16 cellular contexts compared by ENCODE assay signal in genomic region chr11:100810146-100810545, GRCh38.
DNase-seq lines count a peak whose midpoint lies in the region; ATAC-seq, FAIRE-seq and TF ChIP-seq lines count a peak whose summit lies in the region.
"Had no signal": no experiment of that assay in that cellular context is flagged by ENCODE, and none has a peak within 500 bp of the region (broad histone marks: within the 10 kb centered on the region; RNA-seq: fewer than 3 reads in every experiment).

No MANE protein-coding gene starts in this region.

- H3K4me1 Mint-ChIP-seq in endodermal cell = peaks cover 46% of the 10 kb centered on the region
- H3K4me1 Mint-ChIP-seq in activated CD4-positive, alpha-beta T cell treated with anti-CD3 and anti-CD28 coated beads, Interleukin-2, amount 10 ng/mL, durations not matched to agents 24 days and 14 days = no peaks in the 10 kb centered on the region

- ATAC-seq in GM18907 (IDR thresholded peaks at IDR 0.05; ENCODE audit: unreplicated experiment) = peak; percentile 70
- no peak for ATAC-seq in right lobe of liver
- no peak for ATAC-seq in GM21367 (IDR thresholded peaks at IDR 0.05; ENCODE audit: unreplicated experiment)
- ATAC-seq: activated CD8-positive, alpha-beta T cell treated with anti-CD3 and anti-CD28 coated beads for 36 hours; esophagus mucosa had no signal

- DNase-seq in A172 (ENCODE audit: low spot score) (peak; percentile 78), HTR-8/SVneo (ENCODE audit: insufficient read length, low spot score) (peak; percentile 35), endodermal cell (no peak), NCI-H1436 treated with DMSO at 0.1 percent for 48 hours (lab: John Stamatoyannopoulos, UW) (no peak), right lobe of liver (no peak)
- no peak for DNase-seq in activated CD4-positive, alpha-beta T cell treated with anti-CD3 and anti-CD28 coated beads, Interleukin-2, amount 10 ng/mL, durations not matched to agents 24 days and 14 days
- DNase-seq: activated CD8-positive, alpha-beta T cell treated with anti-CD3 and anti-CD28 coated beads for 36 hours; activated naive CD4-positive, alpha-beta T cell; cerebellar nuclear complex; nucleus accumbens; PC-9 had no signal

- no peak for TF ChIP-seq POLR2A in right lobe of liver (IDR thresholded peaks at IDR 0.05)

- FAIRE-seq in HTR-8/SVneo (lab: Jason Lieb, UNC) = no peak
- FAIRE-seq: GM12891 had no signal

- H3K9me3 ChIP-seq in endodermal cell (ENCODE audit: control insufficient read depth, low read length) = no peaks in the 10 kb centered on the region
- H3K9me3 ChIP-seq in right lobe of liver = no peaks in the 10 kb centered on the region

- H3K4me3 Mint-ChIP-seq in endodermal cell = no peak overlapping the region
- H3K4me3 Mint-ChIP-seq in activated CD4-positive, alpha-beta T cell treated with anti-CD3 and anti-CD28 coated beads, Interleukin-2, amount 10 ng/mL, durations not matched to agents 24 days and 14 days = no peak overlapping the region
- H3K4me3 Mint-ChIP-seq: activated CD8-positive, alpha-beta T cell treated with anti-CD3 and anti-CD28 coated beads for 36 hours; type B pancreatic cell had no signal

- H3K9ac ChIP-seq in endodermal cell (ENCODE audit: extremely low read depth, low read length, poor library complexity, severe bottlenecking) = no peak overlapping the region

- intact Hi-C loops in activated CD4-positive, alpha-beta T cell treated with anti-CD3 and anti-CD28 coated beads, Interleukin-2, amount 10 ng/mL, durations not matched to agents 24 days and 14 days (cut with micrococcal nuclease) = no loop called here
- intact Hi-C loops in right lobe of liver (cut with DNase I) = no loop called here

- H3K4me1 ChIP-seq in endodermal cell (ENCODE audit: control insufficient read depth, insufficient read depth, low read length) (peaks cover 19% of the 10 kb centered on the region), right lobe of liver (no peaks in the 10 kb centered on the region)

- peaks cover 15% of the 10 kb centered on the region for H3K36me3 ChIP-seq in endodermal cell (ENCODE audit: control insufficient read depth, insufficient read depth, low read length)
- no peaks in the 10 kb centered on the region for H3K36me3 ChIP-seq in right lobe of liver

- H3K4me3 ChIP-seq in endodermal cell (ENCODE audit: low read length) (peak overlapping the region; percentile 66), right lobe of liver (no peak overlapping the region)
- H3K4me3 ChIP-seq: PC-9 had no signal

- peaks cover 36% of the 10 kb centered on the region for H3K36me3 Mint-ChIP-seq in endodermal cell (ENCODE audit: low read depth)
- H3K36me3 Mint-ChIP-seq in activated CD4-positive, alpha-beta T cell treated with anti-CD3 and anti-CD28 coated beads, Interleukin-2, amount 10 ng/mL, durations not matched to agents 24 days and 14 days (ENCODE audit: low read depth) = no peaks in the 10 kb centered on the region

- H3K27ac ChIP-seq in endodermal cell (ENCODE audit: low read depth, low read length) = no peak overlapping the region
- H3K27ac ChIP-seq in right lobe of liver = no peak overlapping the region
- H3K27ac ChIP-seq: PC-9 had no signal

- H3K27ac Mint-ChIP-seq in endodermal cell = peak overlapping the region; percentile 86
- H3K27ac Mint-ChIP-seq in activated CD4-positive, alpha-beta T cell treated with anti-CD3 and anti-CD28 coated beads, Interleukin-2, amount 10 ng/mL, durations not matched to agents 24 days and 14 days = no peak overlapping the region
- H3K27ac Mint-ChIP-seq: activated CD8-positive, alpha-beta T cell treated with anti-CD3 and anti-CD28 coated beads for 36 hours had no signal

- 96 to 100% methylated on average over 1 to 2 of the region's 2 CpGs for WGBS in endodermal cell (ENCODE audit: insufficient coverage in 1 of 2, insufficient read length in 1 of 2), 2 experiments
- WGBS in right lobe of liver (ENCODE audit: insufficient coverage, low coverage, low lambda C conversion rate, missing lambda C conversion rate) = 58% methylated on average over 2 of the region's 2 CpGs

- H3K9me3 Mint-ChIP-seq in endodermal cell = no peaks in the 10 kb centered on the region
- H3K9me3 Mint-ChIP-seq in activated CD4-positive, alpha-beta T cell treated with anti-CD3 and anti-CD28 coated beads, Interleukin-2, amount 10 ng/mL, durations not matched to agents 24 days and 14 days = no peaks in the 10 kb centered on the region
- H3K9me3 Mint-ChIP-seq: activated CD8-positive, alpha-beta T cell treated with anti-CD3 and anti-CD28 coated beads for 36 hours; type B pancreatic cell had no signal

- H3K27me3 ChIP-seq in endodermal cell (ENCODE audit: control insufficient read depth, insufficient read depth, low read length, poor library complexity, severe bottlenecking) (no peaks in the 10 kb centered on the region), right lobe of liver (no peaks in the 10 kb centered on the region)

- no peaks in the 10 kb centered on the region for H3K27me3 Mint-ChIP-seq in endodermal cell (ENCODE audit: insufficient read depth)
- no peaks in the 10 kb centered on the region for H3K27me3 Mint-ChIP-seq in activated CD4-positive, alpha-beta T cell treated with anti-CD3 and anti-CD28 coated beads, Interleukin-2, amount 10 ng/mL, durations not matched to agents 24 days and 14 days
- H3K27me3 Mint-ChIP-seq: activated CD8-positive, alpha-beta T cell treated with anti-CD3 and anti-CD28 coated beads for 36 hours; type B pancreatic cell had no signal

- no peak for TF ChIP-seq CTCF in endodermal cell (conservative IDR thresholded peaks at IDR 0.05)
- TF ChIP-seq CTCF in right lobe of liver (IDR thresholded peaks at IDR 0.05) = no peak

Comparison
In these comparisons a context has a peak if more than half of its experiments do, and no peak if none do; other contexts are left out.
1. DNase-seq: peak in A172 (single experiment) and HTR-8/SVneo (single experiment); none in endodermal cell (single experiment), activated CD4-positive, alpha-beta T cell treated with anti-CD3 and anti-CD28 coated beads, Interleukin-2, amount 10 ng/mL, durations not matched to agents 24 days and 14 days (single experiment), NCI-H1436 treated with DMSO at 0.1 percent for 48 hours (single experiment) and right lobe of liver (0 of 3).